Comparison of ENCODE assay signal across 8 cellular contexts in genomic region chr1:193069748-193070394, GRCh38. TPM values are rescaled to one million over a fixed set of nuclear protein-coding genes. Genes with fewer than 3 reads are reported as not detected.
A peak's percentile ranks its signal among the peaks of the same experiment; 100 is the strongest.
DNase-seq lines count a peak whose midpoint lies in the region; ATAC-seq, FAIRE-seq and TF ChIP-seq lines count a peak whose summit lies in the region.

No MANE protein-coding gene starts in this region.

- peak; percentile 13 for ATAC-seq in GM19043 (IDR thresholded peaks at IDR 0.05; ENCODE audit: low read depth, unreplicated experiment)
- ATAC-seq in HG03196 (IDR thresholded peaks at IDR 0.05; ENCODE audit: unreplicated experiment): no peak
- ATAC-seq in aorta (ENCODE audit: low FRiP score): no peak
- no peak for ATAC-seq in GM21447 (IDR thresholded peaks at IDR 0.05; ENCODE audit: unreplicated experiment)

- FAIRE-seq in endothelial cell of umbilical vein (lab: Jason Lieb, UNC): no peak

- H3K4me3 ChIP-seq in OCI-LY3 (ENCODE audit: low read length) (peak overlapping the region; percentile 54), endothelial cell of umbilical vein (replicated peaks in 1 of 3; ENCODE audit: insufficient read depth in 1 of 3, low read depth in 1 of 3, low read length in 3 of 3) (no peak overlapping the region), aorta (ENCODE audit: low read length in 2 of 2) (no peak overlapping the region)

- H3K79me2 ChIP-seq in OCI-LY3 (ENCODE audit: low read length) (peaks cover 64% of the 10 kb centered on the region), endothelial cell of umbilical vein (ENCODE audit: control insufficient read depth, insufficient read depth, low read length) (peaks cover 62% of the 10 kb centered on the region)

- POLR2A ChIA-PET in endothelial cell of umbilical vein (lab: Charles Lee): no interaction called here

- CTCF ChIA-PET in endothelial cell of umbilical vein (lab: Charles Lee): interaction anchor here (0.6 to 1.5 kb wide), 4 partner anchors 10 to 52 kb away, joined by 3 to 6 read pairs (median 4); partner anchors contain the start of genes CDC73 and GLRX2

- H3K4me1 ChIP-seq in OCI-LY3 (ENCODE audit: low read length) (peaks cover 49% of the 10 kb centered on the region), endothelial cell of umbilical vein (ENCODE audit: control insufficient read depth, extremely low read depth, insufficient read depth, low read length) (no peaks in the 10 kb centered on the region), aorta (ENCODE audit: control insufficient read depth in 1 of 2, insufficient read depth in 2 of 2, low read length in 2 of 2) (peaks cover 0 to 2% of the 10 kb centered on the region in 2 donors)

- no peak for DNase-seq in AG09319 (ENCODE audit: extremely low read depth, low read depth)
- peak; percentile 7 for DNase-seq in endothelial cell of umbilical vein (ENCODE audit: low read depth, low spot score)
- no peak for DNase-seq in aorta
- no peak for DNase-seq in NCI-H1105 (lab: John Stamatoyannopoulos, UW)

- H3K9me1 ChIP-seq in endothelial cell of umbilical vein (replicated peaks; ENCODE audit: control insufficient read depth, extremely low read depth, insufficient read depth, low read length): no peaks in the 10 kb centered on the region

- H3K4me2 ChIP-seq in OCI-LY3 (ENCODE audit: low read length) (peak overlapping the region; percentile 82), endothelial cell of umbilical vein (ENCODE audit: insufficient read depth, low read length) (no peak overlapping the region)

- H3K27me3 ChIP-seq in OCI-LY3 (ENCODE audit: low read depth, low read length) (no peaks in the 10 kb centered on the region), endothelial cell of umbilical vein (ENCODE audit: control insufficient read depth in 2 of 2, insufficient read depth in 2 of 2, low read length in 2 of 2) (no peaks in the 10 kb centered on the region), aorta (ENCODE audit: control insufficient read depth in 1 of 2, insufficient read depth in 2 of 2, low read length in 1 of 2) (no peaks in the 10 kb centered on the region)

- peak overlapping the region; percentile 69 for H3K27ac ChIP-seq in OCI-LY3 (ENCODE audit: low read length)
- H3K27ac ChIP-seq in endothelial cell of umbilical vein (ENCODE audit: insufficient read depth, low read depth, low read length): no peak overlapping the region
- no peak overlapping the region for H3K27ac ChIP-seq in aorta (ENCODE audit: low read depth in 1 of 2, low read length in 2 of 2)

- intact Hi-C loops in endothelial cell of umbilical vein (cut with micrococcal nuclease): no loop called here
- intact Hi-C loops in aorta (cut with DNase I): no loop called here

- TF ChIP-seq CTCF in AG09319 (IDR thresholded peaks at IDR 0.05; ENCODE audit: low read depth, low read length): peak; percentile 2
- TF ChIP-seq CTCF in OCI-LY3 (IDR thresholded peaks at IDR 0.05; ENCODE audit: low read depth, low read length): peak; percentile 79
- peak; percentile 28 to 31 for TF ChIP-seq CTCF in endothelial cell of umbilical vein (IDR thresholded peaks at IDR 0.05; ENCODE audit: extremely low read depth in 1 of 2, insufficient read depth in 1 of 2, low read depth in 1 of 2, low read length in 2 of 2)

- H2AFZ ChIP-seq in OCI-LY3 (ENCODE audit: low read depth, low read length) (0 out of 2 replicates have a peak overlapping the region, but pooled peaks have one; percentile 39), endothelial cell of umbilical vein (ENCODE audit: low read depth, low read length) (no peak overlapping the region)

- BruUV-seq in endothelial cell of umbilical vein (replicated peaks; lab: Mats Ljungman, UMichigan): no TSS peak

- WGBS in aorta, 2 donors: 84 to 87% methylated on average over 4 of the region's 4 CpGs

- TF ChIP-seq POLR2A in endothelial cell of umbilical vein (IDR thresholded peaks at IDR 0.05; ENCODE audit: low read depth, low read length): no peak

- H3K36me3 ChIP-seq in OCI-LY3 (replicated peaks; ENCODE audit: low read depth, low read length) (peaks cover 12% of the 10 kb centered on the region), endothelial cell of umbilical vein (ENCODE audit: control insufficient read depth in 2 of 2, extremely low read depth in 1 of 2, insufficient read depth in 2 of 2, low read length in 2 of 2) (peaks cover 0 to 7% of the 10 kb centered on the region in 2 experiments), aorta (ENCODE audit: control insufficient read depth in 1 of 2, insufficient read depth in 2 of 2, low read length in 1 of 2) (peaks cover 0 to 3% of the 10 kb centered on the region in 2 donors)

- H4K20me1 ChIP-seq in OCI-LY3 (ENCODE audit: insufficient read depth, low read length) (peaks cover 3% of the 10 kb centered on the region; the same call in 1 of the 2 replicates), endothelial cell of umbilical vein (replicated peaks; ENCODE audit: control insufficient read depth, extremely low read depth, insufficient read depth, low read length) (peaks cover 5% of the 10 kb centered on the region)

- peak overlapping the region; percentile 46 for H3K9ac ChIP-seq in OCI-LY3 (ENCODE audit: low read length)
- no peak overlapping the region for H3K9ac ChIP-seq in endothelial cell of umbilical vein (replicated peaks; ENCODE audit: extremely low read depth, insufficient read depth, low read length)

- dilution Hi-C loops in endothelial cell of umbilical vein (cut with MboI; ENCODE audit: extremely low pct_ligation_motif_present, low sequenced_read_pairs): no loop called here

- H3K9me3 ChIP-seq in OCI-LY3 (ENCODE audit: insufficient read depth, low read length) (no peaks in the 10 kb centered on the region), endothelial cell of umbilical vein (replicated peaks; ENCODE audit: control insufficient read depth, insufficient read depth, low read length) (no peaks in the 10 kb centered on the region), aorta (ENCODE audit: control insufficient read depth, low read length) (no peaks in the 10 kb centered on the region)

TF ChIP-seq in endothelial cell of umbilical vein, 7 proteins besides CTCF, POLR2A, EP300 and RAD21 (continues in another document):
- TF ChIP-seq POLR2AphosphoS5 (IDR thresholded peaks at IDR 0.05; ENCODE audit: insufficient read depth, low read depth, low read length): no peak
- no peak for TF ChIP-seq MYC (IDR thresholded peaks at IDR 0.05; ENCODE audit: low read depth, low read length)
- no peak for TF ChIP-seq JUN (IDR thresholded peaks at IDR 0.05; ENCODE audit: borderline replicate concordance, insufficient read depth, insufficient read length, low read depth)
- no peak for TF ChIP-seq MAX (IDR thresholded peaks at IDR 0.05; ENCODE audit: insufficient read depth, insufficient read length)
- no peak for TF ChIP-seq EZH2 (IDR thresholded peaks at IDR 0.05; ENCODE audit: borderline replicate concordance, low read depth, low read length, severe bottlenecking)
- no peak for TF ChIP-seq GATA2 (IDR thresholded peaks at IDR 0.05; ENCODE audit: insufficient read depth, insufficient read length, low read depth, low read length)

RNA-seq across cellular contexts. Expression of gene RO60, which starts 10.5 kb away (rescaled TPM):
- total RNA-seq in endothelial cell of umbilical vein (60.3 and 61.8 TPM in 2 replicates), aorta (10 to 100 TPM; 62.9 to 71.7 TPM)
- polyA plus RNA-seq in endothelial cell of umbilical vein (10.9 and 11.1 TPM in 2 replicates), aorta (1 to 10 TPM; 6.4 to 8.0 TPM)
- 10.0 and 12.5 TPM in 2 replicates for polyA plus RNA-seq in endothelial cell of umbilical vein (2011; cell fraction: cytosol; rRNA removed)
- polyA plus RNA-seq in endothelial cell of umbilical vein (2011; cell fraction: nucleus; rRNA removed): 16.6 and 18.5 TPM in 2 replicates
- 18.1 and 28.2 TPM in 2 replicates for polyA plus RNA-seq in endothelial cell of umbilical vein (2012)
- polyA minus RNA-seq in endothelial cell of umbilical vein: 60.6 and 73.4 TPM in 2 replicates
- polyA minus RNA-seq in endothelial cell of umbilical vein (2011; cell fraction: cytosol; rRNA and poly(A)+ RNA removed): 87.3 TPM
- polyA minus RNA-seq in endothelial cell of umbilical vein (2011; cell fraction: nucleus; rRNA and poly(A)+ RNA removed): 46.7 and 58.2 TPM in 2 replicates

RNA-seq across cellular contexts. Expression of gene UCHL5, which starts 10.7 kb away (rescaled TPM):
- total RNA-seq in endothelial cell of umbilical vein (45.6 and 50.8 TPM in 2 replicates), aorta (10 to 100 TPM; 26.2 to 29.7 TPM)
- polyA plus RNA-seq in endothelial cell of umbilical vein (6.7 and 9.8 TPM in 2 replicates), aorta (10 to 100 TPM; 10.5 to 17.9 TPM)
- 15.0 and 18.0 TPM in 2 replicates for polyA plus RNA-seq in endothelial cell of umbilical vein (2011; cell fraction: cytosol; rRNA removed)
- 18.1 and 20.2 TPM in 2 replicates for polyA plus RNA-seq in endothelial cell of umbilical vein (2011; cell fraction: nucleus; rRNA removed)
- 28.5 and 45.7 TPM in 2 replicates for polyA plus RNA-seq in endothelial cell of umbilical vein (2012)
- polyA minus RNA-seq in endothelial cell of umbilical vein: 14.6 and 15.0 TPM in 2 replicates
- 28.5 TPM for polyA minus RNA-seq in endothelial cell of umbilical vein (2011; cell fraction: cytosol; rRNA and poly(A)+ RNA removed)
- 29.5 and 31.8 TPM in 2 replicates for polyA minus RNA-seq in endothelial cell of umbilical vein (2011; cell fraction: nucleus; rRNA and poly(A)+ RNA removed)

RNA-seq across cellular contexts. Expression of gene GLRX2, which starts 35.3 kb away (rescaled TPM):
- total RNA-seq in endothelial cell of umbilical vein (21.5 and 22.2 TPM in 2 replicates), aorta (10 to 100 TPM; 13.4 to 14.4 TPM)
- polyA plus RNA-seq in endothelial cell of umbilical vein (8.1 and 13.1 TPM in 2 replicates), aorta (10 to 100 TPM; 14.8 to 30.8 TPM)
- 11.9 and 15.3 TPM in 2 replicates for polyA plus RNA-seq in endothelial cell of umbilical vein (2011; cell fraction: cytosol; rRNA removed)
- polyA plus RNA-seq in endothelial cell of umbilical vein (2011; cell fraction: nucleus; rRNA removed): 3.5 and 6.7 TPM in 2 replicates
- 13.4 and 34.0 TPM in 2 replicates for polyA plus RNA-seq in endothelial cell of umbilical vein (2012)
- 1.6 and 2.3 TPM in 2 replicates for polyA minus RNA-seq in endothelial cell of umbilical vein
- 4.8 TPM for polyA minus RNA-seq in endothelial cell of umbilical vein (2011; cell fraction: cytosol; rRNA and poly(A)+ RNA removed)
- polyA minus RNA-seq in endothelial cell of umbilical vein (2011; cell fraction: nucleus; rRNA and poly(A)+ RNA removed): 2.8 and 3.7 TPM in 2 replicates

RNA-seq across cellular contexts. Expression of gene CDC73, which starts 52.0 kb away (rescaled TPM):
- total RNA-seq in endothelial cell of umbilical vein: 55.3 and 55.8 TPM in 2 replicates
- 5.7 and 9.9 TPM in 2 replicates for polyA plus RNA-seq in endothelial cell of umbilical vein
- 22.1 and 22.7 TPM in 2 replicates for polyA plus RNA-seq in endothelial cell of umbilical vein (2011; cell fraction: cytosol; rRNA removed)
- polyA plus RNA-seq in endothelial cell of umbilical vein (2011; cell fraction: nucleus; rRNA removed): 22.8 and 28.4 TPM in 2 replicates
- 28.0 and 43.3 TPM in 2 replicates for polyA plus RNA-seq in endothelial cell of umbilical vein (2012)
- polyA minus RNA-seq in endothelial cell of umbilical vein: 26.2 and 29.8 TPM in 2 replicates
- 32.0 TPM for polyA minus RNA-seq in endothelial cell of umbilical vein (2011; cell fraction: cytosol; rRNA and poly(A)+ RNA removed)
- polyA minus RNA-seq in endothelial cell of umbilical vein (2011; cell fraction: nucleus; rRNA and poly(A)+ RNA removed): 65.3 and 76.2 TPM in 2 replicates
- total RNA-seq in aorta: 10 to 100 TPM; 76.2 to 76.5 TPM
- polyA plus RNA-seq in aorta: 10 to 100 TPM; 10.7 to 30.2 TPM

Comparison
In these comparisons a context has a peak if more than half of its experiments do, and no peak if none do; other contexts are left out.
1. CTCF ChIP-seq: peak in every context shown above with its lines; median percentile 79 in OCI-LY3; 30 in endothelial cell of umbilical vein; 2 in AG09319.